ENCODE assay signal across 27 cellular contexts in genomic region chr17:38397227-38397626, GRCh38. TPM values are rescaled to one million over a fixed set of nuclear protein-coding genes. Genes with fewer than 3 reads are reported as not detected.
"Had no signal": no experiment of that assay in that cellular context is flagged by ENCODE, and none has a peak within 500 bp of the region (broad histone marks: within the 10 kb centered on the region; RNA-seq: fewer than 3 reads in every experiment).

No MANE protein-coding gene starts in this region.

- H3K9me3 ChIP-seq: ascending aorta had no signal

- ATAC-seq: activated CD8-positive, alpha-beta T cell treated with anti-CD3 and anti-CD28 coated beads for 36 hours; activated naive CD8-positive, alpha-beta T cell treated with anti-CD3 and anti-CD28 coated beads, Interleukin-2, amount 50 U/mL, for 24 hours had no signal

- DNase-seq: activated B cell treated with CpG ODN at 0.5 μM for 24 hours; activated CD4-positive, alpha-beta memory T cell treated with anti-CD3 and anti-CD28 coated beads for 36 hours; activated CD4-positive, alpha-beta T cell treated with anti-CD3 and anti-CD28 coated beads for 4 hours; activated CD4-positive, alpha-beta T cell treated with anti-CD3 and anti-CD28 coated beads, Interleukin-2, amount 10 ng/mL, durations not matched to agents 24 days and 14 days; activated CD4-positive, alpha-beta T cell treated with anti-CD3 and anti-CD28 coated beads, Interleukin-2, amount 50 U/mL, for 1 hour; activated CD4-positive, alpha-beta T cell treated with anti-CD3 and anti-CD28 coated beads, Interleukin-2, amount 50 U/mL, for 4 hours; activated CD4-positive, CD25-positive, alpha-beta regulatory T cell treated with anti-CD3 and anti-CD28 coated beads, Interleukin-2, amount 50 U/mL, for 72 hours; activated CD8-positive, alpha-beta memory T cell treated with anti-CD3 and anti-CD28 coated beads, Interleukin-2, amount 50 U/mL, for 48 hours; activated CD8-positive, alpha-beta T cell treated with anti-CD3 and anti-CD28 coated beads for 36 hours; activated effector memory CD4-positive, alpha-beta T cell treated with Interleukin-2 at 50 U/mL for 16 hours; activated gamma-delta T cell; activated naive CD4-positive, alpha-beta T cell treated with anti-CD3 and anti-CD28 coated beads, Interleukin-2, amount 10 ng/mL, durations not matched to agents 7 days and 5 days; activated naive CD4-positive, alpha-beta T cell treated with Interleukin-2 at 50 U/mL for 16 hours; activated naive CD8-positive, alpha-beta T cell treated with anti-CD3 and anti-CD28 coated beads, Interleukin-2, amount 10 ng/mL, durations not matched to agents 7 days and 5 days; activated naive CD8-positive, alpha-beta T cell treated with anti-CD3 and anti-CD28 coated beads, Interleukin-2, amount 50 U/mL, for 24 hours; activated T-cell treated with anti-CD3 and anti-CD28 coated beads, Interleukin-2, amount 50 U/mL, for 24 hours; activated T-cell treated with anti-CD3 and anti-CD28 coated beads, Interleukin-2, amount 50 U/mL, for 48 hours; amygdala; anterior cingulate cortex; central memory CD4-positive, alpha-beta T cell; SW 1271; T-helper 1 cell; T-helper 2 cell; T-helper 9 cell had no signal

- H3K27ac ChIP-seq: ascending aorta, cardiac muscle cell had no signal

- H3K27me3 ChIP-seq: ascending aorta, cardiac muscle cell had no signal

- H3K4me3 ChIP-seq: ascending aorta, cardiac muscle cell had no signal

- H3K4me1 ChIP-seq: ascending aorta had no signal

RNA-seq across cellular contexts. Expression of gene GPR179, which starts 53.5 kb away (rescaled TPM):
- total RNA-seq: activated CD4-positive, alpha-beta T cell treated with anti-CD3 and anti-CD28 coated beads, Interleukin-2, amount 10 ng/mL, durations not matched to agents 24 days and 14 days; activated T-helper 2 cell treated with anti-CD3 and anti-CD28 coated beads, Interferon-gamma antibody, Interleukin-2, Interleukin-4, amounts not matched to agents 10 μg/mL and 5 μg/mL and 100 μg/mL, durations not matched to agents 14 hours and 24 hours and 36 hours; ascending aorta had no signal
- polyA plus RNA-seq: cardiac muscle cell had no signal
